ENCODE assay signal across 25 cellular contexts in genomic region chr6:111610548-111611172, GRCh38. TPM values are rescaled to one million over a fixed set of nuclear protein-coding genes. Genes with fewer than 3 reads are reported as not detected.
DNase-seq lines count a peak whose midpoint lies in the region; ATAC-seq, FAIRE-seq and TF ChIP-seq lines count a peak whose summit lies in the region.
"Had no signal": no experiment of that assay in that cellular context is flagged by ENCODE, and none has a peak within 500 bp of the region (broad histone marks: within the 10 kb centered on the region; RNA-seq: fewer than 3 reads in every experiment).

No MANE protein-coding gene starts in this region.

- no peaks in the 10 kb centered on the region for H3K27me3 Mint-ChIP-seq in Caco-2 (ENCODE audit: insufficient read depth, unreplicated experiment)

- 47% methylated on average over 2 of the region's 2 CpGs for WGBS in liver
- WGBS in small intestine, 3 donors: 52 to 82% (median 66%) methylated on average over 2 of the region's 2 CpGs

- H3K36me3 Mint-ChIP-seq in Caco-2 (ENCODE audit: insufficient read depth, unreplicated experiment): peaks cover 4% of the 10 kb centered on the region
- H3K36me3 Mint-ChIP-seq: IgD-negative memory B cell had no signal

- BruUV-seq in Caco-2 (replicated peaks; lab: Mats Ljungman, UMichigan): no TSS peak

- TF ChIP-seq CTCF in Caco-2 (IDR thresholded peaks at IDR 0.05; ENCODE audit: insufficient read depth in 1 of 2, low read depth in 1 of 2, low read length in 1 of 2, severe bottlenecking in 1 of 2, unreplicated experiment in 1 of 2) (no peak), colonic mucosa (IDR thresholded peaks at IDR 0.05) (no peak), liver (IDR thresholded peaks at IDR 0.05; ENCODE audit: low read depth, low read length, missing input control) (no peak)

- no peak overlapping the region for H3K4me3 Mint-ChIP-seq in Caco-2 (ENCODE audit: unreplicated experiment)
- H3K4me3 Mint-ChIP-seq: H9 had no signal

- CTCF ChIA-PET in Caco-2 (lab: Charles Lee): no interaction called here

- H3K27me3 ChIP-seq in Caco-2 (replicated peaks; ENCODE audit: control insufficient read depth, insufficient read depth, low read length) (no peaks in the 10 kb centered on the region), colonic mucosa (no peaks in the 10 kb centered on the region), liver (ENCODE audit: control insufficient read depth in 4 of 4, insufficient read depth in 4 of 4, low read length in 3 of 4) (no peaks in the 10 kb centered on the region), small intestine (ENCODE audit: control insufficient read depth in 2 of 2, insufficient read depth in 2 of 2, low read length in 2 of 2) (no peaks in the 10 kb centered on the region)
- H3K27me3 ChIP-seq: MG63 had no signal

- POLR2A ChIA-PET in Caco-2 (lab: Charles Lee): no interaction called here

- ATAC-seq in GM21576 (IDR thresholded peaks at IDR 0.05; ENCODE audit: unreplicated experiment): no peak

- DNase-seq in Caco-2 (no peak), colonic mucosa (no peak), small intestine (peak; percentile 77), NCI-H526 (lab: John Stamatoyannopoulos, UW) (no peak), NCI-H510A treated with DMSO at 0.1 percent for 48 hours (lab: John Stamatoyannopoulos, UW) (no peak), posterior cingulate gyrus (no peak)
- DNase-seq: CD8-positive, alpha-beta memory T cell; DMS 273 treated with DMSO at 0.1 percent for 48 hours; H9; Karpas-422; MG63; NCI-H1092; NCI-H146; NCI-H2081; NCI-H2171 treated with DMSO at 0.1 percent for 48 hours; NCI-H446 treated with DMSO at 0.1 percent for 48 hours; NCI-H748 treated with DMSO at 0.1 percent for 48 hours; NK-92 treated with Interleukin-12 subunit alpha and Interleukin-12 subunit beta, amount 100 ng/mL, for 24 hours; Right ventricle myocardium superior had no signal

- peak overlapping the region in 1 of 2 donors; percentile 55 for H3K9ac ChIP-seq in colonic mucosa (ENCODE audit: low read depth in 2 of 2, low read length in 2 of 2)
- H3K9ac ChIP-seq in liver (ENCODE audit: low read depth in 1 of 2, low read length in 2 of 2): no peak overlapping the region

- TF ChIP-seq RAD21 in liver (IDR thresholded peaks at IDR 0.05): peak; percentile 41 to 54

- H3K36me3 ChIP-seq in Caco-2 (ENCODE audit: control insufficient read depth, insufficient read depth, low read length) (no peaks in the 10 kb centered on the region), colonic mucosa (no peaks in the 10 kb centered on the region), liver (ENCODE audit: control insufficient read depth in 4 of 4, insufficient read depth in 3 of 4, low read depth in 1 of 4, low read length in 3 of 4) (no peaks in the 10 kb centered on the region), small intestine (ENCODE audit: control insufficient read depth in 2 of 2, insufficient read depth in 2 of 2, low read length in 2 of 2) (no peaks in the 10 kb centered on the region)
- H3K36me3 ChIP-seq: MG63 had no signal

- H3K27ac ChIP-seq in colonic mucosa: peak overlapping the region; percentile 89
- peak overlapping the region in 1 of 2 donors; percentile 31 for H3K27ac ChIP-seq in liver (ENCODE audit: low read depth in 1 of 2, low read length in 2 of 2)
- H3K27ac ChIP-seq in small intestine (ENCODE audit: low read depth in 1 of 2, low read length in 1 of 2): peak overlapping the region; percentile 8 to 38
- H3K27ac ChIP-seq: HL-60 had no signal

- H3K4me1 Mint-ChIP-seq in Caco-2 (ENCODE audit: low read depth, unreplicated experiment): peaks cover 42% of the 10 kb centered on the region

- H3K4me1 ChIP-seq in Caco-2 (peaks cover 32% of the 10 kb centered on the region), colonic mucosa (peaks cover 6% of the 10 kb centered on the region), liver (ENCODE audit: control insufficient read depth in 4 of 4, insufficient read depth in 4 of 4, low read length in 3 of 4) (peaks cover 0 to 6% (median 3%) of the 10 kb centered on the region in 4 donors), small intestine (ENCODE audit: control insufficient read depth in 2 of 2, insufficient read depth in 1 of 2, low read depth in 1 of 2, low read length in 1 of 2) (peaks cover 2 to 3% of the 10 kb centered on the region in 2 donors)

- intact Hi-C loops in Caco-2 (cut with micrococcal nuclease; ENCODE audit: unreplicated experiment) (no loop called here), colonic mucosa (cut with DNase I) (no loop called here), posterior cingulate gyrus (cut with DNase I) (no loop called here)

- peak overlapping the region; percentile 32 for H3K27ac Mint-ChIP-seq in Caco-2 (ENCODE audit: unreplicated experiment)
- H3K27ac Mint-ChIP-seq: H9, IgD-negative memory B cell had no signal

- peaks cover 9% of the 10 kb centered on the region for H3K9me3 Mint-ChIP-seq in Caco-2 (ENCODE audit: unreplicated experiment)

- H3K9me3 ChIP-seq in Caco-2 (peaks cover 6% of the 10 kb centered on the region; the same call in 1 of the 2 replicates), colonic mucosa (no peaks in the 10 kb centered on the region), liver (ENCODE audit: control insufficient read depth in 4 of 4, low read length in 3 of 4) (no peaks in the 10 kb centered on the region), small intestine (ENCODE audit: control insufficient read depth, low read depth) (no peaks in the 10 kb centered on the region)

- FAIRE-seq in small intestine (lab: Jason Lieb, UNC): no peak
- FAIRE-seq: A204.1, G401.6 had no signal

- H3K4me3 ChIP-seq in Caco-2 (ENCODE audit: low read depth, low read length) (no peak overlapping the region), colonic mucosa (no peak overlapping the region), liver (ENCODE audit: low read depth in 1 of 3, low read length in 3 of 3) (no peak overlapping the region), small intestine (ENCODE audit: low read depth in 1 of 2, low read length in 2 of 2) (no peak overlapping the region)
- H3K4me3 ChIP-seq: MG63 had no signal

TF ChIP-seq in liver, 16 proteins besides CTCF, POLR2A, EP300 and RAD21 (continues in another document):
- TF ChIP-seq FOXA2 (IDR thresholded peaks at IDR 0.05): peak; percentile 37
- TF ChIP-seq REST (IDR thresholded peaks at IDR 0.05): peak; percentile 26
- peak; percentile 96 to 97 for TF ChIP-seq HNF4A (conservative IDR thresholded peaks at IDR 0.05)
- TF ChIP-seq GABPA (IDR thresholded peaks at IDR 0.05 in 1 of 2, conservative IDR thresholded peaks at IDR 0.05 in 1 of 2): no peak
- peak; percentile 59 for TF ChIP-seq ZBTB33 (IDR thresholded peaks at IDR 0.05)
- peak in 1 of 2 donors; percentile 74 for TF ChIP-seq JUND (IDR thresholded peaks at IDR 0.05)
- TF ChIP-seq TAF1 (conservative IDR thresholded peaks at IDR 0.05): no peak
- no peak for TF ChIP-seq YY1 (IDR thresholded peaks at IDR 0.05)
- peak; percentile 81 for TF ChIP-seq SP1 (IDR thresholded peaks at IDR 0.05)
- TF ChIP-seq ATF3 (IDR thresholded peaks at IDR 0.05): no peak
- peak; percentile 92 for TF ChIP-seq MAX (IDR thresholded peaks at IDR 0.05)
- TF ChIP-seq FOXA1 (IDR thresholded peaks at IDR 0.05): no peak

RNA-seq across cellular contexts. Expression of gene TRAF3IP2, which starts 5.0 kb away (rescaled TPM):
- 14.9 and 16.2 TPM in 2 replicates for total RNA-seq in Caco-2 (2022)
- total RNA-seq in colonic mucosa: 10 to 100 TPM; 62.0 to 66.6 TPM
- total RNA-seq in liver: 1 to 10 TPM; 3.7 to 7.9 TPM
- polyA plus RNA-seq in liver: 1 to 10 TPM; 6.1 to 6.2 TPM
- 10 to 100 TPM; 40.4 to 50.0 (median 40.9) TPM for polyA plus RNA-seq in small intestine
